In the genomic region with DNA sequence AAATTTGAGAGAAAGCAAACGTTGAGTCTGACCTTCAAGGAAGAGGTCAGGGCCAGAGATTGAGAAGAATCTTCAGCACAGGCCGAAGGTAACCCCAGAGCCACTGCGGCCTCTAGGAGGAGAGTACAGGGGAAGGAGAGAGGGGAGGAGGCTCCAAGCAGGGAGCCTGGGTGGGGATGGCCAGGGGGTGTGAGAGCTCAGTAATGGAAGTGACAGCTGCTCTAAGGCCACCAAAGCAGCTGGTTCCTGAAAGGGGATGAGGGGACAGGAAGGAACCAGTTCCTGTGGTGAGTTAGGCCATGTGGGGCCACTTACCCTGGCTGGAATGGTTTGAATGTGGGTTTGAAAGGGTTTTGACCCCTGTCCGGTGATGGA, we compare ENCODE assay signal across 10 cellular contexts. TPM values are rescaled to one million over a fixed set of nuclear protein-coding genes. Genes with fewer than 3 reads are reported as not detected.
A peak's percentile ranks its signal among the peaks of the same experiment; 100 is the strongest.
DNase-seq lines count a peak whose midpoint lies in the region; ATAC-seq and TF ChIP-seq lines count a peak whose summit lies in the region.
"Had no signal": no experiment of that assay in that cellular context is flagged by ENCODE, and none has a peak within 500 bp of the region (broad histone marks: within the 10 kb centered on the region; RNA-seq: fewer than 3 reads in every experiment).

No MANE protein-coding gene starts in this region.

- 50 to 58% (median 55%) methylated on average over 4 of the region's 4 CpGs for WGBS in psoas muscle, 3 donors

- H3K27me3 Mint-ChIP-seq in T-helper 2 cell treated with Interferon-gamma antibody and Interleukin-4, amounts not matched to agents 5 μg/mL and 100 μg/mL, for 36 hours (ENCODE audit: low read depth), result no peaks in the 10 kb centered on the region
- no peaks in the 10 kb centered on the region for H3K27me3 Mint-ChIP-seq in activated T-helper 1 cell treated with anti-CD3 and anti-CD28 coated beads, Interleukin-12 subunit alpha, Interleukin-12 subunit beta, Interleukin-2, Interleukin-4 antibody, amounts not matched to agents 30 ng/mL and 10 ng/mL and 1 ng/mL, durations not matched to agents 14 hours and 24 hours and 36 hours (ENCODE audit: insufficient read depth)

- peaks cover 0 to 34% of the 10 kb centered on the region in 2 donors for H3K36me3 ChIP-seq in psoas muscle (ENCODE audit: insufficient read depth in 1 of 2, low read depth in 1 of 2)

- peaks cover 37% of the 10 kb centered on the region for H3K36me3 Mint-ChIP-seq in T-helper 2 cell treated with Interferon-gamma antibody and Interleukin-4, amounts not matched to agents 5 μg/mL and 100 μg/mL, for 36 hours (ENCODE audit: low read depth)
- peaks cover 42% of the 10 kb centered on the region for H3K36me3 Mint-ChIP-seq in activated T-helper 1 cell treated with anti-CD3 and anti-CD28 coated beads, Interleukin-12 subunit alpha, Interleukin-12 subunit beta, Interleukin-2, Interleukin-4 antibody, amounts not matched to agents 30 ng/mL and 10 ng/mL and 1 ng/mL, durations not matched to agents 14 hours and 24 hours and 36 hours (ENCODE audit: low read depth)

- no peak for DNase-seq in T-helper 2 cell treated with Interferon-gamma antibody and Interleukin-4, amounts not matched to agents 5 μg/mL and 100 μg/mL, for 36 hours (ENCODE audit: low spot score)
- no peak for DNase-seq in T-helper 2 cell
- no peak for DNase-seq in activated T-helper 1 cell treated with anti-CD3 and anti-CD28 coated beads, Interleukin-12 subunit alpha, Interleukin-12 subunit beta, Interleukin-2, Interleukin-4 antibody, amounts not matched to agents 30 ng/mL and 10 ng/mL and 1 ng/mL, durations not matched to agents 14 hours and 24 hours and 36 hours (ENCODE audit: low spot score)
- DNase-seq in psoas muscle, result no peak
- DNase-seq in stimulated activated CD8-positive, alpha-beta memory T cell treated with anti-CD3 and anti-CD28 coated beads, Interleukin-4, amount 100 ng/mL, for 48 hours, result no peak
- no peak for DNase-seq in SHP77 treated with DMSO at 0.1 percent for 48 hours (lab: John Stamatoyannopoulos, UW)
- DNase-seq in posterior cingulate gyrus, result no peak
- DNase-seq: central memory CD4-positive, alpha-beta T cell; NCI-H2107 had no signal

- ATAC-seq in HG02763 (IDR thresholded peaks at IDR 0.05; ENCODE audit: unreplicated experiment), result peak; percentile 13
- ATAC-seq in psoas muscle, result peak in 2 of 4 donors; percentile 4 to 12

- peaks cover 16% of the 10 kb centered on the region for H3K4me1 Mint-ChIP-seq in T-helper 2 cell treated with Interferon-gamma antibody and Interleukin-4, amounts not matched to agents 5 μg/mL and 100 μg/mL, for 36 hours (ENCODE audit: low read depth)
- peaks cover 13% of the 10 kb centered on the region for H3K4me1 Mint-ChIP-seq in activated T-helper 1 cell treated with anti-CD3 and anti-CD28 coated beads, Interleukin-12 subunit alpha, Interleukin-12 subunit beta, Interleukin-2, Interleukin-4 antibody, amounts not matched to agents 30 ng/mL and 10 ng/mL and 1 ng/mL, durations not matched to agents 14 hours and 24 hours and 36 hours (ENCODE audit: low read depth)

- no peaks in the 10 kb centered on the region for H3K27me3 ChIP-seq in psoas muscle (ENCODE audit: insufficient read depth in 3 of 3, low read length in 2 of 3)

- TF ChIP-seq CTCF in psoas muscle (IDR thresholded peaks at IDR 0.05), result no peak

- no peaks in the 10 kb centered on the region for H3K4me1 ChIP-seq in psoas muscle

- H3K4me3 ChIP-seq in psoas muscle, result no peak overlapping the region

- H3K9me3 Mint-ChIP-seq in T-helper 2 cell treated with Interferon-gamma antibody and Interleukin-4, amounts not matched to agents 5 μg/mL and 100 μg/mL, for 36 hours, result no peaks in the 10 kb centered on the region
- no peaks in the 10 kb centered on the region for H3K9me3 Mint-ChIP-seq in activated T-helper 1 cell treated with anti-CD3 and anti-CD28 coated beads, Interleukin-12 subunit alpha, Interleukin-12 subunit beta, Interleukin-2, Interleukin-4 antibody, amounts not matched to agents 30 ng/mL and 10 ng/mL and 1 ng/mL, durations not matched to agents 14 hours and 24 hours and 36 hours

- peak overlapping the region; percentile 9 for H3K27ac ChIP-seq in psoas muscle

- no peak overlapping the region for H3K4me3 Mint-ChIP-seq in T-helper 2 cell treated with Interferon-gamma antibody and Interleukin-4, amounts not matched to agents 5 μg/mL and 100 μg/mL, for 36 hours
- H3K4me3 Mint-ChIP-seq in activated T-helper 1 cell treated with anti-CD3 and anti-CD28 coated beads, Interleukin-12 subunit alpha, Interleukin-12 subunit beta, Interleukin-2, Interleukin-4 antibody, amounts not matched to agents 30 ng/mL and 10 ng/mL and 1 ng/mL, durations not matched to agents 14 hours and 24 hours and 36 hours, result no peak overlapping the region

- intact Hi-C loops in activated T-helper 1 cell treated with anti-CD3 and anti-CD28 coated beads, Interleukin-12 subunit alpha, Interleukin-12 subunit beta, Interleukin-2, Interleukin-4 antibody, amounts not matched to agents 30 ng/mL and 10 ng/mL and 1 ng/mL, durations not matched to agents 14 hours and 24 hours and 36 hours (cut with micrococcal nuclease), result no loop called here
- intact Hi-C loops in psoas muscle (cut with DNase I), result no loop called here
- intact Hi-C loops in posterior cingulate gyrus (cut with DNase I), result no loop called here

- H3K27ac Mint-ChIP-seq in T-helper 2 cell treated with Interferon-gamma antibody and Interleukin-4, amounts not matched to agents 5 μg/mL and 100 μg/mL, for 36 hours, result peak overlapping the region; percentile 77
- H3K27ac Mint-ChIP-seq in activated T-helper 1 cell treated with anti-CD3 and anti-CD28 coated beads, Interleukin-12 subunit alpha, Interleukin-12 subunit beta, Interleukin-2, Interleukin-4 antibody, amounts not matched to agents 30 ng/mL and 10 ng/mL and 1 ng/mL, durations not matched to agents 14 hours and 24 hours and 36 hours, result peak overlapping the region; percentile 78

- H3K9me3 ChIP-seq in psoas muscle, result no peaks in the 10 kb centered on the region

RNA-seq across cellular contexts. Expression of a gene that starts 46.1 kb away (rescaled TPM):
- total RNA-seq in activated T-helper 1 cell treated with anti-CD3 and anti-CD28 coated beads, Interleukin-12 subunit alpha, Interleukin-12 subunit beta, Interleukin-2, Interleukin-4 antibody, amounts not matched to agents 30 ng/mL and 10 ng/mL and 1 ng/mL, durations not matched to agents 14 hours and 24 hours and 36 hours, result 43.8 and 43.9 TPM in 2 replicates
- total RNA-seq in psoas muscle, result 10 to 100 TPM; 11.1 to 24.2 (median 17.2) TPM
- 10 to 100 TPM; 10.2 to 18.7 (median 15.2) TPM for polyA plus RNA-seq in psoas muscle
